In the genomic region with DNA sequence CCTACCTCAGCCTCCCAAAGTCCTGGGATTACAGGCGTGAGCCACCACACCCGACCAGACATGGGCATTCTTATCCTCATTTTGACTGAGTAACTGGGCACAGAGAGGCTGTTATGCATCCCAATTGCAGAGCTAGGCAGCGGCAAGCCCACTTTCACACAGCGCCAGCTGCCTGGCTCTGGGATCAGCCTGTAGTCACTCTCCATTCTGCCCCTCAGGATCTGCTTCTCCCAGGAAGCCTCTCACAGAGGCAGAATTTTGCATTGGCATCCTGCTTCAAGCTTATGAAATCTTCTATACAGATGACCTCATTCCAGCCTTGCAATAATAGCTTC, we compare ENCODE assay signal across 8 cellular contexts. TPM values are rescaled to one million over a fixed set of nuclear protein-coding genes. Genes with fewer than 3 reads are reported as not detected.
A peak's percentile ranks its signal among the peaks of the same experiment; 100 is the strongest.
DNase-seq lines count a peak whose midpoint lies in the region; ATAC-seq and TF ChIP-seq lines count a peak whose summit lies in the region.

No MANE protein-coding gene starts in this region.

- ATAC-seq in Panc1 (no peak; the same call in 1 of the 2 replicates), GM18502 (IDR thresholded peaks at IDR 0.05; ENCODE audit: poor library complexity, unreplicated experiment) (no peak), GM18867 (IDR thresholded peaks at IDR 0.05; ENCODE audit: unreplicated experiment) (no peak)

- peak overlapping the region; percentile 15 for H2BK5ac ChIP-seq in trophoblast cell (ENCODE audit: low read depth, low read length, poor library complexity)

- no peak overlapping the region for H4K12ac ChIP-seq in trophoblast cell (ENCODE audit: low read depth, low read length)

- H4K91ac ChIP-seq in trophoblast cell (ENCODE audit: low read depth, low read length), result peak overlapping the region; percentile 60

- H4K8ac ChIP-seq in trophoblast cell (ENCODE audit: low read depth, low read length), result no peak overlapping the region

- no peak overlapping the region for H3K9ac ChIP-seq in trophoblast cell (ENCODE audit: low read length)

- DNase-seq in Ammon's horn (ENCODE audit: low spot score), result peak; percentile 25
- DNase-seq in Panc1 (ENCODE audit: low read depth, low spot score), result no peak
- DNase-seq in esophagus squamous epithelium (lab: John Stamatoyannopoulos, UW), result no peak
- DNase-seq in trophoblast cell, result no peak
- no peak for DNase-seq in AML-193 (lab: John Stamatoyannopoulos, UW)
- no peak for DNase-seq in HEK293T (ENCODE audit: extremely low spot score)

- no TSS peak for BruUV-seq in Panc1 (replicated peaks; lab: Mats Ljungman, UMichigan)

- no peak overlapping the region for H3K23ac ChIP-seq in trophoblast cell (ENCODE audit: low read length)

- H2BK120ac ChIP-seq in trophoblast cell (ENCODE audit: insufficient read depth, low read length, poor library complexity), result peak overlapping the region; percentile 60

- intact Hi-C loops in Panc1 (cut with micrococcal nuclease; ENCODE audit: unreplicated experiment), result loop anchor here (5.0 kb wide), 1 partner anchor 39 kb away; the partner anchor contains the start of genes FLOT1 and IER3
- intact Hi-C loops in esophagus squamous epithelium (cut with DNase I), result no loop called here

- H3K18ac ChIP-seq in trophoblast cell (ENCODE audit: low read length), result no peak overlapping the region

- no peaks in the 10 kb centered on the region for H3K36me3 ChIP-seq in Panc1 (ENCODE audit: control insufficient read depth, insufficient read depth, low read length)
- no peaks in the 10 kb centered on the region for H3K36me3 ChIP-seq in esophagus squamous epithelium
- H3K36me3 ChIP-seq in trophoblast cell (ENCODE audit: control insufficient read depth in 1 of 2, insufficient read depth in 2 of 2, low read length in 2 of 2), result peaks cover 0 to 2% of the 10 kb centered on the region in 2 experiments

- H3K4me1 ChIP-seq in Panc1 (ENCODE audit: control insufficient read depth, insufficient read depth, low read length), result peaks cover 62% of the 10 kb centered on the region
- H3K4me1 ChIP-seq in esophagus squamous epithelium, result peaks cover 3 to 50% (median 34%) of the 10 kb centered on the region in 3 donors
- peaks cover 27 to 30% of the 10 kb centered on the region in 2 experiments for H3K4me1 ChIP-seq in trophoblast cell (ENCODE audit: control insufficient read depth in 1 of 2, insufficient read depth in 2 of 2, low read length in 2 of 2)

- H3K9me3 ChIP-seq in Panc1 (ENCODE audit: control insufficient read depth, insufficient read depth, low read depth, low read length) (peaks cover 5% of the 10 kb centered on the region; the same call in 1 of the 2 replicates), esophagus squamous epithelium (no peaks in the 10 kb centered on the region), trophoblast cell (ENCODE audit: insufficient read depth, low read depth, low read length) (no peaks in the 10 kb centered on the region)

- H3K14ac ChIP-seq in trophoblast cell (ENCODE audit: low read length), result peak overlapping the region; percentile 38

- no peak overlapping the region for H3K4me2 ChIP-seq in trophoblast cell (ENCODE audit: low read length)

- H2AFZ ChIP-seq in trophoblast cell (ENCODE audit: insufficient read depth, low read length, poor library complexity), result no peak overlapping the region

- no peak for TF ChIP-seq POLR2A in esophagus squamous epithelium (IDR thresholded peaks at IDR 0.05)

- peak overlapping the region; percentile 58 for H2BK12ac ChIP-seq in trophoblast cell (ENCODE audit: low read length)

- H3K79me1 ChIP-seq in trophoblast cell (ENCODE audit: low read length), result peaks cover 34% of the 10 kb centered on the region

- H3K4me3 ChIP-seq in Panc1 (ENCODE audit: low read depth in 2 of 2, low read length in 2 of 2) (no peak overlapping the region), esophagus squamous epithelium (peak overlapping the region in 1 of 4 donors; percentile 3), trophoblast cell (ENCODE audit: low read depth, low read length) (no peak overlapping the region)

- no peak overlapping the region for H3K4ac ChIP-seq in trophoblast cell (ENCODE audit: low read depth, low read length)

- in situ Hi-C loops in Panc1 (cut with HindIII; ENCODE audit: low pct_unique_long_range_greater_than_20kb, low sequenced_read_pairs), result no loop called here

- H3K27me3 ChIP-seq in Panc1 (ENCODE audit: control insufficient read depth, insufficient read depth, low read length) (no peaks in the 10 kb centered on the region), esophagus squamous epithelium (no peaks in the 10 kb centered on the region), trophoblast cell (ENCODE audit: insufficient read depth, low read length) (no peaks in the 10 kb centered on the region)

- TF ChIP-seq CTCF in Panc1 (IDR thresholded peaks at IDR 0.05) (no peak), esophagus squamous epithelium (IDR thresholded peaks at IDR 0.05) (no peak)

- 40% methylated on average over 2 of the region's 4 CpGs; no CpG with 5 or more reads in 1 of the 2 donors for WGBS in esophagus squamous epithelium, 2 donors
- WGBS in trophoblast cell (ENCODE audit: extremely low coverage, insufficient coverage, insufficient read length), result no CpG with 5 or more reads among the region's 4 CpGs

- CTCF ChIA-PET in Panc1 (lab: Charles Lee) (no interaction called here), HEK293T (lab: Yijun Ruan, JAX) (no interaction called here)

- H3K27ac ChIP-seq in Panc1 (ENCODE audit: low read length) (peak overlapping the region; percentile 90), esophagus squamous epithelium (peak overlapping the region; percentile 58 to 89 (median 80)), trophoblast cell (ENCODE audit: low read depth, low read length) (peak overlapping the region; percentile 13)

- POLR2A ChIA-PET in Panc1 (lab: Charles Lee) (interaction anchor here (0.9 kb wide), 1 partner anchor 38 kb away, joined by 3 read pairs; no protein-coding TSS in a partner anchor), HEK293T (lab: Yijun Ruan, JAX) (interaction anchor here (1.0 to 2.8 kb wide), 9 partner anchors 8 to 60 kb away, joined by 3 to 12 read pairs (median 6); partner anchors contain the start of gene FLOT1)

- H3K79me2 ChIP-seq in trophoblast cell (ENCODE audit: control insufficient read depth, insufficient read depth, low read length, poor library complexity), result peaks cover 2% of the 10 kb centered on the region

- peak overlapping the region; percentile 43 for H2AK5ac ChIP-seq in trophoblast cell (ENCODE audit: low read length)

TF ChIP-seq in HEK293T, 16 proteins besides CTCF, POLR2A, EP300 and RAD21:
- TF ChIP-seq CTBP1 (IDR thresholded peaks at IDR 0.05; ENCODE audit: borderline replicate concordance), result no peak
- no peak for TF ChIP-seq ZNF384 (IDR thresholded peaks at IDR 0.05)
- TF ChIP-seq, protein P1, sequence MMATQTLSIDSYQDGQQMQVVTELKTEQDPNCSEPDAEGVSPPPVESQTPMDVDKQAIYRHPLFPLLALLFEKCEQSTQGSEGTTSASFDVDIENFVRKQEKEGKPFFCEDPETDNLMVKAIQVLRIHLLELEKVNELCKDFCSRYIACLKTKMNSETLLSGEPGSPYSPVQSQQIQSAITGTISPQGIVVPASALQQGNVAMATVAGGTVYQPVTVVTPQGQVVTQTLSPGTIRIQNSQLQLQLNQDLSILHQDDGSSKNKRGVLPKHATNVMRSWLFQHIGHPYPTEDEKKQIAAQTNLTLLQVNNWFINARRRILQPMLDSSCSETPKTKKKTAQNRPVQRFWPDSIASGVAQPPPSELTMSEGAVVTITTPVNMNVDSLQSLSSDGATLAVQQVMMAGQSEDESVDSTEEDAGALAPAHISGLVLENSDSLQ (IDR thresholded peaks at IDR 0.05), result no peak
- TF ChIP-seq ARNT (IDR thresholded peaks at IDR 0.05), result no peak
- TF ChIP-seq SUZ12 (IDR thresholded peaks at IDR 0.05), result no peak
- no peak for TF ChIP-seq LEF1 (IDR thresholded peaks at IDR 0.05; ENCODE audit: borderline replicate concordance)
- no peak for TF ChIP-seq ELF4 (IDR thresholded peaks at IDR 0.05)
TF ChIP-seq in HEK293T: peak in this region for 0.

RNA-seq across cellular contexts. Expression of gene IER3, which starts 37.0 kb away (rescaled TPM):
- total RNA-seq in Panc1 (2021; ENCODE audit: unreplicated experiment), result 106 TPM
- polyA plus RNA-seq in Panc1 (2012; ENCODE audit: insufficient read length), result 166 TPM
- 10 to 100 TPM; 41.4 to 87.9 (median 66.0) TPM for total RNA-seq in esophagus squamous epithelium
- polyA plus RNA-seq in trophoblast cell (2013), result 366 and 374 TPM in 2 replicates

RNA-seq across cellular contexts. Expression of gene FLOT1, which starts 38.8 kb away (rescaled TPM):
- total RNA-seq in Panc1 (2021; ENCODE audit: unreplicated experiment) (176 TPM), esophagus squamous epithelium (10 to 100 TPM; 46.7 to 88.8 (median 64.4) TPM)
- polyA plus RNA-seq in Panc1 (2012; ENCODE audit: insufficient read length), result 221 TPM
- 66.9 and 72.1 TPM in 2 replicates for polyA plus RNA-seq in trophoblast cell (2013)

Comparison
In these comparisons a context has a peak if more than half of its experiments do, and no peak if none do; other contexts are left out.
1. H3K27ac ChIP-seq: peak in every context shown above with its lines; median percentile 90 in Panc1; 80 in esophagus squamous epithelium; 13 in trophoblast cell.